13 cellular contexts compared by ENCODE assay signal in the genomic region with DNA sequence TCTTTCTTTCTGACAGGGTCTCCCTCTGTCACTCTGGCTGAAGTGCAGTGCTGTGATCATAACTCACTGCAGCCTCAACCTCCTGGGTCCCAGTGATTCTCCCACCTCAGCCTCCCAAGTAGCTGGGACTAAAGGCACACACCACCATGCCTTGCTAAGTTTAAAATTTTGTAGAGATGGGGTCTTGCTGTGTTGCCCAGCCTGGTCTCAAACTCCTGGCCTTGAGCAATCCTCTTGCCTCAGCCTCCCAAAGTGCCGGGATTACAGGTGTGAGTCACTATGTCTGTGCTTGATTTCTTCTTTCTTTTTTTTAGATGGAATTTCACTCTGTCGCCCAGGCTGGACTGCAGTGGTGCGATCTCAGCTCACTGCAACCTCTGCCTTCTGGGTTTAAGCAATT. TPM values are rescaled to one million over a fixed set of nuclear protein-coding genes. Genes with fewer than 3 reads are reported as not detected.
"Had no signal": no experiment of that assay in that cellular context is flagged by ENCODE, and none has a peak within 500 bp of the region (broad histone marks: within the 10 kb centered on the region; RNA-seq: fewer than 3 reads in every experiment).

No MANE protein-coding gene starts in this region.

RNA-seq across cellular contexts. Expression of gene ASPDH, which starts 14.3 kb away (rescaled TPM):
- total RNA-seq: activated B cell treated with CpG ODN at 0.5 μM for 24 hours; activated CD4-positive, alpha-beta memory T cell treated with anti-CD3 and anti-CD28 coated beads for 36 hours; activated CD4-positive, alpha-beta memory T cell treated with anti-CD3 and anti-CD28 coated beads, Interleukin-2, amount 10 ng/mL, durations not matched to agents 7 days and 5 days; activated CD4-positive, alpha-beta T cell treated with anti-CD3 and anti-CD28 coated beads for 36 hours; activated CD4-positive, alpha-beta T cell treated with anti-CD3 and anti-CD28 coated beads, Interleukin-2, amount 10 ng/mL, durations not matched to agents 24 days and 14 days; activated CD4-positive, alpha-beta T cell treated with anti-CD3 and anti-CD28 coated beads, Interleukin-2, amount 10 ng/mL, durations not matched to agents 7 days and 5 days; activated CD8-positive, alpha-beta memory T cell treated with anti-CD3 and anti-CD28 coated beads for 36 hours; activated CD8-positive, alpha-beta memory T cell treated with anti-CD3 and anti-CD28 coated beads, Interleukin-2, amount 10 ng/mL, durations not matched to agents 7 days and 5 days; activated CD8-positive, alpha-beta T cell treated with anti-CD3 and anti-CD28 coated beads for 36 hours; activated CD8-positive, alpha-beta T cell treated with anti-CD3 and anti-CD28 coated beads, Interleukin-2, amount 10 ng/mL, durations not matched to agents 7 days and 5 days; T-helper 1 cell treated with Interleukin-12 subunit alpha and Interleukin-12 subunit beta and Interleukin-4 antibody, amounts not matched to agents 30 ng/mL and 1 ng/mL, for 36 hours; T-helper 17 cell; T-helper 2 cell treated with Interferon-gamma antibody and Interleukin-4, amounts not matched to agents 100 ng/mL and 5 ng/mL, for 36 hours had no signal

RNA-seq across cellular contexts. Expression of gene LRRC4B, which starts 40.2 kb away (rescaled TPM):
- total RNA-seq: activated B cell treated with CpG ODN at 0.5 μM for 24 hours; activated CD4-positive, alpha-beta memory T cell treated with anti-CD3 and anti-CD28 coated beads for 36 hours; activated CD4-positive, alpha-beta memory T cell treated with anti-CD3 and anti-CD28 coated beads, Interleukin-2, amount 10 ng/mL, durations not matched to agents 7 days and 5 days; activated CD4-positive, alpha-beta T cell treated with anti-CD3 and anti-CD28 coated beads for 36 hours; activated CD4-positive, alpha-beta T cell treated with anti-CD3 and anti-CD28 coated beads, Interleukin-2, amount 10 ng/mL, durations not matched to agents 7 days and 5 days; activated CD8-positive, alpha-beta memory T cell treated with anti-CD3 and anti-CD28 coated beads for 36 hours; activated CD8-positive, alpha-beta memory T cell treated with anti-CD3 and anti-CD28 coated beads, Interleukin-2, amount 10 ng/mL, durations not matched to agents 7 days and 5 days; activated CD8-positive, alpha-beta T cell treated with anti-CD3 and anti-CD28 coated beads for 36 hours; activated CD8-positive, alpha-beta T cell treated with anti-CD3 and anti-CD28 coated beads, Interleukin-2, amount 10 ng/mL, durations not matched to agents 7 days and 5 days; T-helper 1 cell treated with Interleukin-12 subunit alpha and Interleukin-12 subunit beta and Interleukin-4 antibody, amounts not matched to agents 30 ng/mL and 1 ng/mL, for 36 hours; T-helper 17 cell; T-helper 2 cell treated with Interferon-gamma antibody and Interleukin-4, amounts not matched to agents 100 ng/mL and 5 ng/mL, for 36 hours had no signal

RNA-seq across cellular contexts. Expression of gene GARIN5A, which starts 51.4 kb away (rescaled TPM):
- total RNA-seq: activated CD4-positive, alpha-beta T cell treated with anti-CD3 and anti-CD28 coated beads, Interleukin-2, amount 10 ng/mL, durations not matched to agents 7 days and 5 days; activated CD8-positive, alpha-beta memory T cell treated with anti-CD3 and anti-CD28 coated beads, Interleukin-2, amount 10 ng/mL, durations not matched to agents 7 days and 5 days had no signal
